Comparison of ENCODE assay signal across 8 cellular contexts in the genomic region with DNA sequence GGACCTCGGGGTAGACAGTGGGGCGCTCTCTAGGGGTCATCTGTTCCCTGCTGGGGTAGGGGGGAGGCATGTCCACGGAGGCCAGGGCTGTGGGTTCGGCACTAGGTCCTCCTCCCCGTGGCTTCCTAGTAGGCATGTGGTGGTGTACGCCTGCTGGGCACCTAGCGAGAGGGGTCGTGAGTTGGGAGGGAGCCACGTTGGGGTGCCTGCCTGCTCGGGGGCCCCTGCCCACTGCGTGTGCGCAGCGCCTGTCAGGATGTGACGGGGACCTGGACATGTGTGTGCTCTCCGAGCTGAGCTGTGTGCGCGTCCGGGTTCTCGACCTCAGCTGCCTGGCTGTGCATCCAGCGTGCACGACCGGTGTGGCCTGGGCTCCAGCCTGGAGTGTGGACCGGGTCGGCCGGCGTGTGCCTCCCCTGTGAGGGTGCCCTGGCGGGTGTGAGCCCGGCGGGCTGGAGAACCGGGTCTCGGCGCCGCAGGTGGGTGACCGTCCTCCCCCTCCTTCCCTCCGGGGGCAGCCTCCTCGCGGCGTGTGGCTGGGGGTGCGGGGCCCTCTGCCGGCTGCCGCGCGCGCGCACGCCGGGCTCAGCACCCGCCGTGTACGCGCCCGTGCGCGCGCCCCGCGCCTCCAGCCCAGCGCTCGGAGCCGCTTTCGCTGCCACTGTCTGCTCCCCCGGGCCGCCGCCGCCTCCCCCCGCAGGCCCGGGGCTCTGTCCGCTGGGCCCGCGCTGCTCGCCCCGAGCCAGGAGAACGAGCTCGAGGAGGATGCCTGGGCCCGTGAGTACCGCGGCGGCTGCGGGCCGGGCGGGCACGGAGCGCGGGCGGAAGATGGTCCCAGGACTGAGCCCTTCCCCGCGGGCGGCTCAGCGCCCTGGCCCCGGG. TPM values are rescaled to one million over a fixed set of nuclear protein-coding genes. Genes with fewer than 3 reads are reported as not detected.
DNase-seq lines count a peak whose midpoint lies in the region; ATAC-seq and TF ChIP-seq lines count a peak whose summit lies in the region.

Gene PRR7, plus strand, starts transcription at position 631 of the 882 bp plus-strand sequence. CDS start 8,254 bp downstream, outside the sequence.

- peak within 1 kb of the TSS; percentile 62 for H3K4me3 ChIP-seq in colonic mucosa

- intact Hi-C loops in Right ventricle myocardium inferior (cut with DNase I) (loop anchor here (1.0 kb wide), 1 partner anchor 19 kb away; no protein-coding TSS in a partner anchor), cardiac septum (cut with DNase I) (no loop called here), colonic mucosa (cut with DNase I) (no loop called here)

- TF ChIP-seq CTCF in colonic mucosa (IDR thresholded peaks at IDR 0.05): no peak

- no peaks in the 10 kb centered on the region for H3K36me3 ChIP-seq in colonic mucosa

- no peaks in the 10 kb centered on the region for H3K27me3 ChIP-seq in colonic mucosa

- peak within 1 kb of the TSS; percentile 54 to 64 for H3K9ac ChIP-seq in colonic mucosa (ENCODE audit: low read depth in 2 of 2, low read length in 2 of 2)

- H3K27ac ChIP-seq in colonic mucosa: no peak within 1 kb of the TSS

- DNase-seq in Right ventricle myocardium inferior (ENCODE audit: missing footprints) (peak; percentile 76), cardiac septum (ENCODE audit: low spot score) (no peak), NCI-H2171 treated with DMSO at 0.1 percent for 48 hours (lab: John Stamatoyannopoulos, UW) (peak; percentile 44), colonic mucosa (peak; percentile 53), left kidney (ENCODE audit: low read depth, low spot score) (peak; percentile 88)
- DNase-seq in activated CD4-positive, CD25-positive, alpha-beta regulatory T cell treated with anti-CD3 and anti-CD28 coated beads, Interleukin-2, amount 50 U/mL, for 72 hours: peak; percentile 74
- DNase-seq in stimulated activated CD4-positive, alpha-beta T cell treated with anti-CD3 and anti-CD28 coated beads, Interleukin-4, amount 100 ng/mL, for 1 hour: peak; percentile 80

- H3K4me1 ChIP-seq in colonic mucosa: peaks cover 8% of the 10 kb centered on the region

- no peaks in the 10 kb centered on the region for H3K9me3 ChIP-seq in colonic mucosa

- peak; percentile 52 for ATAC-seq in Right ventricle myocardium inferior
- peak; percentile 52 for ATAC-seq in HG02763 (IDR thresholded peaks at IDR 0.05; ENCODE audit: unreplicated experiment)

RNA-seq across cellular contexts. Expression of gene PRR7, which starts in this region (rescaled TPM):
- 1.4 TPM for total RNA-seq in Right ventricle myocardium inferior
- total RNA-seq in cardiac septum: 5.1 TPM
- total RNA-seq in colonic mucosa: 1 to 10 TPM; 3.9 to 5.0 TPM
